ENCODE assay signal across 9 cellular contexts in genomic region chr14:68682166-68683103, GRCh38.
DNase-seq lines count a peak whose midpoint lies in the region; ATAC-seq and TF ChIP-seq lines count a peak whose summit lies in the region.
"Had no signal": no experiment of that assay in that cellular context is flagged by ENCODE, and none has a peak within 500 bp of the region (broad histone marks: within the 10 kb centered on the region; RNA-seq: fewer than 3 reads in every experiment).

No MANE protein-coding gene starts in this region.

- no peaks in the 10 kb centered on the region for H3K9me3 ChIP-seq in ascending aorta
- no peaks in the 10 kb centered on the region for H3K9me3 ChIP-seq in hepatocyte (ENCODE audit: low read depth)

- CTCF ChIA-PET in RWPE1 (lab: Yijun Ruan, JAX): interaction anchor here (0.6 kb wide), 2 partner anchors 134 to 142 kb away, joined by 4 to 7 read pairs; no protein-coding TSS in a partner anchor

- peaks cover 13 to 40% of the 10 kb centered on the region in 2 donors for H3K4me1 ChIP-seq in ascending aorta
- peaks cover 48% of the 10 kb centered on the region for H3K4me1 ChIP-seq in hepatocyte (ENCODE audit: insufficient read depth)

- peak overlapping the region; percentile 95 for H3K27ac ChIP-seq in RWPE1
- H3K27ac ChIP-seq in ascending aorta: peak overlapping the region; percentile 65 to 84
- peak overlapping the region; percentile 96 for H3K27ac ChIP-seq in hepatocyte

- no peaks in the 10 kb centered on the region for H3K9me2 ChIP-seq in hepatocyte (replicated peaks; ENCODE audit: insufficient read depth)

- TF ChIP-seq CTCF in GM12865 (IDR thresholded peaks at IDR 0.05; ENCODE audit: insufficient read depth, low read depth, low read length, missing control alignments): no peak
- TF ChIP-seq CTCF in RWPE1 (conservative IDR thresholded peaks at IDR 0.05; ENCODE audit: low read depth): no peak
- TF ChIP-seq CTCF in ascending aorta (IDR thresholded peaks at IDR 0.05): no peak
- no peak for TF ChIP-seq CTCF in hepatocyte (IDR thresholded peaks at IDR 0.05; ENCODE audit: poor library complexity)

- H3K4me3 ChIP-seq in GM12865 (ENCODE audit: low read depth, low read length): no peak overlapping the region
- no peak overlapping the region for H3K4me3 ChIP-seq in ascending aorta
- H3K4me3 ChIP-seq in hepatocyte: no peak overlapping the region

- H3K27me3 ChIP-seq in ascending aorta (no peaks in the 10 kb centered on the region), hepatocyte (no peaks in the 10 kb centered on the region)

- POLR2A ChIA-PET in RWPE1 (lab: Yijun Ruan, JAX; ENCODE audit: low non-redundant PET): interaction anchor here (0.6 to 1.2 kb wide), 2 partner anchors 11 to 716 kb away, joined by 5 to 6 read pairs; partner anchors contain the start of gene SLC39A9

- no peaks in the 10 kb centered on the region for H4K20me1 ChIP-seq in hepatocyte (ENCODE audit: insufficient read depth, poor library complexity, severe bottlenecking)

- DNase-seq in GM12865 (ENCODE audit: low read depth) (peak; percentile 76), RWPE1 (ENCODE audit: low spot score) (peak; percentile 79), ascending aorta (ENCODE audit: low spot score in 2 of 2) (peak; percentile 41 to 81), hepatocyte (ENCODE audit: low spot score) (peak; percentile 71), superior temporal gyrus (ENCODE audit: extremely low spot score) (no peak), HUDEP-2 (lab: John Stamatoyannopoulos, UW; ENCODE audit: unreplicated experiment in 76 of 76) (no peak)
- peak; percentile 29 for DNase-seq in stimulated activated CD4-positive, alpha-beta T cell treated with anti-CD3 and anti-CD28 coated beads, Interleukin-4, amount 100 ng/mL, for 1 hour

- H3K36me3 ChIP-seq in ascending aorta (no peaks in the 10 kb centered on the region), hepatocyte (replicated peaks; ENCODE audit: insufficient read depth, low read depth) (no peaks in the 10 kb centered on the region)

- H2AFZ ChIP-seq in hepatocyte: no peak overlapping the region

- H3K4me2 ChIP-seq in hepatocyte: peak overlapping the region; percentile 5

- H3K79me2 ChIP-seq in hepatocyte: peaks cover 2% of the 10 kb centered on the region

- no peak for ATAC-seq in HG03159 (IDR thresholded peaks at IDR 0.05; ENCODE audit: unreplicated experiment)
- ATAC-seq: Panc1 had no signal

- intact Hi-C loops in ascending aorta (cut with DNase I): loop anchor here (1.0 to 5.0 kb wide), 6 partner anchors 55 to 740 kb away; no protein-coding TSS in a partner anchor

- WGBS in hepatocyte (ENCODE audit: low lambda C conversion rate, missing lambda C conversion rate): 59% methylated on average over 15 of the region's 15 CpGs

Comparison
In these comparisons a context has a peak if more than half of its experiments do, and no peak if none do; other contexts are left out.
1. DNase-seq: peak in GM12865 (single experiment), RWPE1 (single experiment), ascending aorta (2 of 2), hepatocyte (single experiment) and stimulated activated CD4-positive, alpha-beta T cell treated with anti-CD3 and anti-CD28 coated beads, Interleukin-4, amount 100 ng/mL, for 1 hour (single experiment); none in superior temporal gyrus (single experiment) and HUDEP-2 (0 of 76).
2. Peak in every context shown above with its lines, with median percentiles within 50 percentile points of each other: H3K27ac ChIP-seq.